Comparison of ENCODE assay signal across 8 cellular contexts in the genomic region with DNA sequence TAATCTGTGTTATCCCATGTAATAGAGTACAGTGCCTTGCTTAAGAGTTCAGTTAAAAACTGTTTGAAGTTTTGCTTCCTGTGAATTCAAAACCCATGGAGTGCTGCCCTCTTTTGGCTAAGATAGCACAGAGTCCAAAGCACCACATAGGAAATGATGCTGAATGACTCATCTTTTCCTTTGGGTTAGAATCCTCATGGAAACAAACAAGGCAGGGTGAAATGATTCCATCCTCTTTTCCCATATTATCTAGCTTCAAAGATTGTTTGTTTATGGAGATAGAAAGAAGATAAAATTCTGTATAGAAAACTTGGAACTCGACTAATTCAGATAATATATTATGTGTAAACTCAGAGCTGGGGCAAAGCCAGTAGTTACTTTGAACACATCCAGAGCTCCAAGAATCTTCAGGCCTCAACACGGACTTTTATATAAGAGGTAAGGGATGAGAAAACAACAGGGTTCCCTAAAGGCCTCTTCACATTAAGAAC.
DNase-seq lines count a peak whose midpoint lies in the region; ATAC-seq and TF ChIP-seq lines count a peak whose summit lies in the region.

No MANE protein-coding gene starts in this region.

- H3K27ac ChIP-seq in skeletal muscle tissue (ENCODE audit: low read depth, low read length) = peak overlapping the region; percentile 90
- H3K27ac ChIP-seq in effector memory CD4-positive, alpha-beta T cell (ENCODE audit: insufficient read depth, low read length, poor library complexity, severe bottlenecking) = no peak overlapping the region

- no peaks in the 10 kb centered on the region for H3K27me3 ChIP-seq in skeletal muscle tissue (ENCODE audit: control insufficient read depth in 3 of 3, insufficient read depth in 3 of 3, low read length in 3 of 3)
- no peaks in the 10 kb centered on the region for H3K27me3 ChIP-seq in effector memory CD4-positive, alpha-beta T cell (replicated peaks; ENCODE audit: control insufficient read depth, insufficient read depth, low read length, poor library complexity, severe bottlenecking)

- peak; percentile 56 for ATAC-seq in GM21390 (IDR thresholded peaks at IDR 0.05; ENCODE audit: unreplicated experiment)

- no peaks in the 10 kb centered on the region for H3K36me3 ChIP-seq in skeletal muscle tissue (ENCODE audit: control insufficient read depth in 3 of 3, insufficient read depth in 3 of 3, low read length in 3 of 3)
- H3K36me3 ChIP-seq in effector memory CD4-positive, alpha-beta T cell (ENCODE audit: control insufficient read depth, insufficient read depth, low read length) = no peaks in the 10 kb centered on the region

- peak overlapping the region in 2 of 3 donors; percentile 16 to 26 for H3K9ac ChIP-seq in skeletal muscle tissue (ENCODE audit: low read depth in 1 of 3, low read length in 3 of 3)

- DNase-seq in Daoy (ENCODE audit: low read depth) (peak; percentile 88), HuH-7.5 (ENCODE audit: low spot score) (peak; percentile 39), brain pericyte (ENCODE audit: low read depth, low spot score) (peak; percentile 82), iPS-NIHi7 (ENCODE audit: extremely low spot score) (peak; percentile 73)
- DNase-seq in effector memory CD4-positive, alpha-beta T cell = no peak

- no peak overlapping the region for H3K4me3 ChIP-seq in skeletal muscle tissue (ENCODE audit: low read length in 3 of 3)
- H3K4me3 ChIP-seq in effector memory CD4-positive, alpha-beta T cell (ENCODE audit: insufficient read depth, low read depth, low read length, poor library complexity, severe bottlenecking) = no peak overlapping the region

- H3K4me1 ChIP-seq in skeletal muscle tissue (ENCODE audit: control insufficient read depth in 3 of 3, insufficient read depth in 3 of 3, low read length in 3 of 3) = peaks cover 13 to 17% (median 14%) of the 10 kb centered on the region in 3 donors
- H3K4me1 ChIP-seq in effector memory CD4-positive, alpha-beta T cell (ENCODE audit: control insufficient read depth, insufficient read depth, low read length, poor library complexity, severe bottlenecking) = no peaks in the 10 kb centered on the region

- no peaks in the 10 kb centered on the region for H3K9me3 ChIP-seq in skeletal muscle tissue (ENCODE audit: control insufficient read depth in 3 of 3, low read length in 3 of 3)
- no peaks in the 10 kb centered on the region for H3K9me3 ChIP-seq in effector memory CD4-positive, alpha-beta T cell (ENCODE audit: control insufficient read depth, low read length)

TF ChIP-seq in PFSK-1, 5 proteins besides CTCF, POLR2A, EP300 and RAD21:
- TF ChIP-seq, protein P1, sequence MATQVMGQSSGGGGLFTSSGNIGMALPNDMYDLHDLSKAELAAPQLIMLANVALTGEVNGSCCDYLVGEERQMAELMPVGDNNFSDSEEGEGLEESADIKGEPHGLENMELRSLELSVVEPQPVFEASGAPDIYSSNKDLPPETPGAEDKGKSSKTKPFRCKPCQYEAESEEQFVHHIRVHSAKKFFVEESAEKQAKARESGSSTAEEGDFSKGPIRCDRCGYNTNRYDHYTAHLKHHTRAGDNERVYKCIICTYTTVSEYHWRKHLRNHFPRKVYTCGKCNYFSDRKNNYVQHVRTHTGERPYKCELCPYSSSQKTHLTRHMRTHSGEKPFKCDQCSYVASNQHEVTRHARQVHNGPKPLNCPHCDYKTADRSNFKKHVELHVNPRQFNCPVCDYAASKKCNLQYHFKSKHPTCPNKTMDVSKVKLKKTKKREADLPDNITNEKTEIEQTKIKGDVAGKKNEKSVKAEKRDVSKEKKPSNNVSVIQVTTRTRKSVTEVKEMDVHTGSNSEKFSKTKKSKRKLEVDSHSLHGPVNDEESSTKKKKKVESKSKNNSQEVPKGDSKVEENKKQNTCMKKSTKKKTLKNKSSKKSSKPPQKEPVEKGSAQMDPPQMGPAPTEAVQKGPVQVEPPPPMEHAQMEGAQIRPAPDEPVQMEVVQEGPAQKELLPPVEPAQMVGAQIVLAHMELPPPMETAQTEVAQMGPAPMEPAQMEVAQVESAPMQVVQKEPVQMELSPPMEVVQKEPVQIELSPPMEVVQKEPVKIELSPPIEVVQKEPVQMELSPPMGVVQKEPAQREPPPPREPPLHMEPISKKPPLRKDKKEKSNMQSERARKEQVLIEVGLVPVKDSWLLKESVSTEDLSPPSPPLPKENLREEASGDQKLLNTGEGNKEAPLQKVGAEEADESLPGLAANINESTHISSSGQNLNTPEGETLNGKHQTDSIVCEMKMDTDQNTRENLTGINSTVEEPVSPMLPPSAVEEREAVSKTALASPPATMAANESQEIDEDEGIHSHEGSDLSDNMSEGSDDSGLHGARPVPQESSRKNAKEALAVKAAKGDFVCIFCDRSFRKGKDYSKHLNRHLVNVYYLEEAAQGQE (IDR thresholded peaks at IDR 0.05; ENCODE audit: insufficient read depth in 1 of 2, low read depth in 2 of 2, low read length in 2 of 2) = no peak
- TF ChIP-seq SIN3A (IDR thresholded peaks at IDR 0.05; ENCODE audit: borderline replicate concordance, insufficient read depth, low read length) = 0 out of 2 replicates have a peak, but pooled peaks have one; percentile 48

Comparison
In these comparisons a context has a peak if more than half of its experiments do, and no peak if none do; other contexts are left out.
1. DNase-seq: peak in Daoy (single experiment), HuH-7.5 (single experiment), brain pericyte (single experiment) and iPS-NIHi7 (single experiment); none in effector memory CD4-positive, alpha-beta T cell (0 of 3).